20 cellular contexts compared by ENCODE assay signal in the genomic region with DNA sequence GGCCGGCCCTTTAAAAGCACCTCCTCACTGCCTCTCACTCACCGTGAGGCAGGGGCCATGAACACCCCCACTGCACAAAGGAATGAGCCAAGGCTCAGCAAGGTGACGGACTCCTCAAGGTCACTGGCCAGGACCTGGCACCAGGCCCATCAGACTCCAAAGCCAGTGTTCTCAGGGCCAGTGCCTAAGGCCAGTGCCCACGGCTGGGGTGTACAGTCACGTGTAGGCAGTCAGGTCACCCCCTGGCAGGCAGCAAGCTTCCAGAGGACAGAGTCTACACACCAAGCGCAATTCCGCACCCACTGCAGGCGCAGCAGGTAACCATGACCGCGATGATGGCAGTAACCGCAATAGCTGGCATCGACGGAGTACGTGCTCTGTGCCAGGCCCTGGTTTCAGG.
"Had no signal": no experiment of that assay in that cellular context is flagged by ENCODE, and none has a peak within 500 bp of the region (broad histone marks: within the 10 kb centered on the region; RNA-seq: fewer than 3 reads in every experiment).

No MANE protein-coding gene starts in this region.

- H3K4me3 ChIP-seq: skin epidermis had no signal

- ATAC-seq: activated CD8-positive, alpha-beta T cell treated with anti-CD3 and anti-CD28 coated beads, Interleukin-2, amount 10 ng/mL, durations not matched to agents 7 days and 5 days; activated naive CD4-positive, alpha-beta T cell treated with anti-CD3 and anti-CD28 coated beads, Interleukin-2, amount 50 U/mL, for 72 hours; foreskin keratinocyte; naive thymus-derived CD4-positive, alpha-beta T cell had no signal

- H3K27ac ChIP-seq: foreskin keratinocyte, skin epidermis had no signal

- DNase-seq: activated B cell treated with CpG ODN at 0.5 μM for 24 hours; activated CD4-positive, alpha-beta T cell treated with anti-CD3 and anti-CD28 coated beads for 48 hours; activated CD8-positive, alpha-beta memory T cell treated with anti-CD3 and anti-CD28 coated beads, Interleukin-2, amount 50 U/mL, for 4 hours; activated CD8-positive, alpha-beta T cell treated with anti-CD3 and anti-CD28 coated beads, Interleukin-2, amount 10 ng/mL, durations not matched to agents 7 days and 5 days; activated effector memory CD4-positive, alpha-beta T cell treated with anti-CD3 and anti-CD28 coated beads, Interleukin-2, amount 50 U/mL, for 16 hours; activated T-cell treated with anti-CD3 and anti-CD28 coated beads, Interleukin-2, amount 50 U/mL, for 48 hours; amniotic stem cell; cerebellar nuclear complex; effector memory CD4-positive, alpha-beta T cell; foreskin keratinocyte; glutamatergic neuron; mammary epithelial cell; naive thymus-derived CD4-positive, alpha-beta T cell; retina; stimulated activated CD4-positive, alpha-beta T cell treated with anti-CD3 and anti-CD28 coated beads, Interleukin-4, amount 100 ng/mL, for 24 hours; stimulated activated naive CD4-positive, alpha-beta T cell; T-helper 2 cell; trophoblast cell had no signal
